In genomic region chr2:205763708-205764501, GRCh38 we compare ENCODE assay signal across 9 cellular contexts.
DNase-seq lines count a peak whose midpoint lies in the region; ATAC-seq, FAIRE-seq and TF ChIP-seq lines count a peak whose summit lies in the region.
"Had no signal": no experiment of that assay in that cellular context is flagged by ENCODE, and none has a peak within 500 bp of the region (broad histone marks: within the 10 kb centered on the region; RNA-seq: fewer than 3 reads in every experiment).

No MANE protein-coding gene starts in this region.

- H3K9me3 Mint-ChIP-seq in astrocyte (ENCODE audit: unreplicated experiment) = no peaks in the 10 kb centered on the region

- H3K36me3 Mint-ChIP-seq in astrocyte (ENCODE audit: low read depth, unreplicated experiment) = peaks cover 17% of the 10 kb centered on the region

- peaks cover 11% of the 10 kb centered on the region for H3K4me1 Mint-ChIP-seq in astrocyte (ENCODE audit: low read depth, unreplicated experiment)

- H3K4me1 ChIP-seq in Loucy (ENCODE audit: insufficient read depth, low read length, poor library complexity, severe bottlenecking) (peaks cover 4% of the 10 kb centered on the region), astrocyte (ENCODE audit: insufficient read depth, low read length) (peaks cover 32% of the 10 kb centered on the region), sigmoid colon (peaks cover 0 to 98% (median 87%) of the 10 kb centered on the region in 4 donors)

- no peak overlapping the region for H3K9ac ChIP-seq in Loucy (ENCODE audit: low read depth, low read length, poor library complexity, severe bottlenecking)
- peak overlapping the region; percentile 88 for H3K9ac ChIP-seq in astrocyte (ENCODE audit: low read length)

- peak overlapping the region; percentile 49 for H3K4me3 ChIP-seq in Loucy (ENCODE audit: low read length, poor library complexity, severe bottlenecking)
- peak overlapping the region; percentile 8 for H3K4me3 ChIP-seq in astrocyte (ENCODE audit: insufficient read depth, low read depth, low read length)
- H3K4me3 ChIP-seq in sigmoid colon = no peak overlapping the region
- H3K4me3 ChIP-seq: SJSA1 had no signal

- H3K36me3 ChIP-seq in Loucy (ENCODE audit: insufficient read depth, low read length) = no peaks in the 10 kb centered on the region
- H3K36me3 ChIP-seq in astrocyte (ENCODE audit: insufficient read depth, low read length) = peaks cover 26% of the 10 kb centered on the region
- peaks cover 13 to 79% (median 27%) of the 10 kb centered on the region in 4 donors for H3K36me3 ChIP-seq in sigmoid colon
- H3K36me3 ChIP-seq: SJSA1 had no signal

- ATAC-seq in HG02852 (IDR thresholded peaks at IDR 0.05; ENCODE audit: unreplicated experiment) (no peak), HG02571 (IDR thresholded peaks at IDR 0.05; ENCODE audit: unreplicated experiment) (no peak)

- H3K27me3 Mint-ChIP-seq in astrocyte (ENCODE audit: low read depth, unreplicated experiment) = peaks cover 9% of the 10 kb centered on the region

- no peaks in the 10 kb centered on the region for H3K79me2 ChIP-seq in Loucy (ENCODE audit: insufficient read depth, low read length)
- no peaks in the 10 kb centered on the region for H3K79me2 ChIP-seq in astrocyte (ENCODE audit: insufficient read depth, low read length)

- FAIRE-seq in astrocyte (lab: Jason Lieb, UNC) = peak; percentile 85

- intact Hi-C loops in sigmoid colon (cut with DNase I) = no loop called here

- DNase-seq in ELF-1 (ENCODE audit: low read depth, low spot score) = peak; percentile 93
- DNase-seq in astrocyte (ENCODE audit: low read depth) = peak; percentile 94
- peak; percentile 80 for DNase-seq in iPS DF 19.7 (ENCODE audit: low read depth, low spot score)
- peak; percentile 89 for DNase-seq in sigmoid colon
- DNase-seq in hippocampal formation (lab: John Stamatoyannopoulos, UW) = no peak

- H3K4me3 Mint-ChIP-seq in astrocyte (ENCODE audit: unreplicated experiment) = peak overlapping the region; percentile 45

- H3K9me3 ChIP-seq in Loucy (ENCODE audit: insufficient read depth, low read depth, low read length) = no peaks in the 10 kb centered on the region
- no peaks in the 10 kb centered on the region for H3K9me3 ChIP-seq in astrocyte (ENCODE audit: insufficient read depth, low read depth, low read length)
- no peaks in the 10 kb centered on the region for H3K9me3 ChIP-seq in sigmoid colon
- H3K9me3 ChIP-seq: SJSA1 had no signal

- H3K27ac Mint-ChIP-seq in astrocyte (ENCODE audit: unreplicated experiment) = peak overlapping the region; percentile 98

- H2AFZ ChIP-seq in Loucy (ENCODE audit: low read length) (0 out of 2 replicates have a peak overlapping the region, but pooled peaks have one; percentile 46), astrocyte (ENCODE audit: low read depth, low read length) (no peak overlapping the region)

- peak overlapping the region; percentile 57 for H3K4me2 ChIP-seq in Loucy (ENCODE audit: low read depth, low read length, poor library complexity, severe bottlenecking)
- peak overlapping the region; percentile 64 for H3K4me2 ChIP-seq in astrocyte (ENCODE audit: low read length)

- TF ChIP-seq CTCF in Loucy (conservative IDR thresholded peaks at IDR 0.05; ENCODE audit: low read length) (peak; percentile 69), astrocyte (IDR thresholded peaks at IDR 0.05; ENCODE audit: insufficient read depth, low read depth, low read length) (peak; percentile 57), sigmoid colon (IDR thresholded peaks at IDR 0.05) (peak; percentile 57 to 82 (median 69))

- H3F3A ChIP-seq in Loucy (ENCODE audit: low read depth) = no peaks in the 10 kb centered on the region

- TF ChIP-seq EP300 in sigmoid colon (IDR thresholded peaks at IDR 0.05) = peak in 1 of 4 donors; percentile 75

- WGBS in sigmoid colon, 2 donors = 19 to 31% methylated on average over 25 of the region's 25 CpGs

- no peaks in the 10 kb centered on the region for H3K27me3 ChIP-seq in Loucy (ENCODE audit: insufficient read depth, low read length, poor library complexity, severe bottlenecking)
- H3K27me3 ChIP-seq in astrocyte (ENCODE audit: insufficient read depth, low read length) = no peaks in the 10 kb centered on the region
- no peaks in the 10 kb centered on the region for H3K27me3 ChIP-seq in sigmoid colon
- H3K27me3 ChIP-seq: SJSA1 had no signal

- no peak for TF ChIP-seq POLR2A in sigmoid colon (IDR thresholded peaks at IDR 0.05)

- H4K20me1 ChIP-seq in Loucy (ENCODE audit: insufficient read depth, low read length, poor library complexity, severe bottlenecking) (no peaks in the 10 kb centered on the region), astrocyte (ENCODE audit: insufficient read depth, low read length) (no peaks in the 10 kb centered on the region)

- H3K27ac ChIP-seq in astrocyte (ENCODE audit: low read depth, low read length) (peak overlapping the region; percentile 89), sigmoid colon (peak overlapping the region; percentile 86 to 99 (median 94))
- H3K27ac ChIP-seq: SJSA1 had no signal

- no peaks in the 10 kb centered on the region for H3K9me2 ChIP-seq in Loucy (replicated peaks; ENCODE audit: low read depth, low read length)

Comparison
In these comparisons a context has a peak if more than half of its experiments do, and no peak if none do; other contexts are left out.
1. DNase-seq: peak in ELF-1 (single experiment), astrocyte (single experiment), iPS DF 19.7 (single experiment) and sigmoid colon (single experiment); none in hippocampal formation (0 of 2).
2. H3K4me3 ChIP-seq: peak in Loucy (single experiment) and astrocyte (single experiment); none in sigmoid colon (0 of 4).
3. Peak in every context shown above with its lines, with median percentiles within 50 percentile points of each other: CTCF ChIP-seq.